ENCODE assay signal across 8 cellular contexts in genomic region chr1:154405762-154406571, GRCh38. TPM values are rescaled to one million over a fixed set of nuclear protein-coding genes. Genes with fewer than 3 reads are reported as not detected.
DNase-seq lines count a peak whose midpoint lies in the region; ATAC-seq and TF ChIP-seq lines count a peak whose summit lies in the region.

No MANE protein-coding gene starts in this region.

- H3K27me3 ChIP-seq in SJCRH30 (peaks cover 11% of the 10 kb centered on the region; the same call in 1 of the 2 replicates), adrenal gland (no peaks in the 10 kb centered on the region), right atrium auricular region (no peaks in the 10 kb centered on the region), prostate gland (replicated peaks; ENCODE audit: insufficient read depth) (no peaks in the 10 kb centered on the region)

- H3K9me3 ChIP-seq in SJCRH30 (replicated peaks) (no peaks in the 10 kb centered on the region), adrenal gland (replicated peaks in 1 of 3) (no peaks in the 10 kb centered on the region), right atrium auricular region (no peaks in the 10 kb centered on the region), prostate gland (no peaks in the 10 kb centered on the region)

- TF ChIP-seq POLR2A in adrenal gland (IDR thresholded peaks at IDR 0.05) (peak; percentile 33 to 83), prostate gland (IDR thresholded peaks at IDR 0.05) (peak; percentile 37)

- intact Hi-C loops in adrenal gland (cut with DNase I) (loop anchor here in 1 of 2 donors (10.0 kb wide), 1 partner anchor 69 kb away; no protein-coding TSS in a partner anchor), prostate gland (cut with DNase I) (loop anchor here (2.0 to 10.0 kb wide), 3 partner anchors 51 to 149 kb away; partner anchors contain the start of gene UBE2Q1)

- H3K27ac ChIP-seq in SJCRH30 (no peak overlapping the region), adrenal gland (peak overlapping the region; percentile 92 to 99 (median 95)), right atrium auricular region (peak overlapping the region; percentile 96 to 99), prostate gland (peak overlapping the region; percentile 97 to 98)

- WGBS in adrenal gland, 4 donors: 0 to 5% (median 2%) methylated on average over 8 to 39 of the region's 39 CpGs
- 3% methylated on average over 32 of the region's 39 CpGs for WGBS in prostate gland

- peaks cover 16% of the 10 kb centered on the region for H3K4me1 ChIP-seq in SJCRH30
- peaks cover 24 to 38% of the 10 kb centered on the region in 2 donors for H3K4me1 ChIP-seq in adrenal gland (replicated peaks in 1 of 2)
- peaks cover 0 to 51% of the 10 kb centered on the region in 2 donors for H3K4me1 ChIP-seq in right atrium auricular region
- no peaks in the 10 kb centered on the region for H3K4me1 ChIP-seq in prostate gland (replicated peaks)

- H3K36me3 ChIP-seq in SJCRH30 (no peaks in the 10 kb centered on the region), adrenal gland (replicated peaks in 1 of 2) (no peaks in the 10 kb centered on the region), right atrium auricular region (no peaks in the 10 kb centered on the region), prostate gland (no peaks in the 10 kb centered on the region)

- DNase-seq in GDM1 (lab: John Stamatoyannopoulos, UW) (peak; percentile 27), SJCRH30 (peak; percentile 34 to 44), adrenal gland (peak; percentile 90 to 96 (median 95)), right atrium auricular region (ENCODE audit: low spot score) (peak; percentile 95), prostate gland (ENCODE audit: low spot score) (peak; percentile 77)

- TF ChIP-seq CTCF in adrenal gland (IDR thresholded peaks at IDR 0.05) (peak in 5 of 6 experiments; percentile 19 to 51 (median 37)), right atrium auricular region (IDR thresholded peaks at IDR 0.05) (peak; percentile 15 to 47), prostate gland (IDR thresholded peaks at IDR 0.05) (peak in 2 of 4 experiments; percentile 48 to 58)

- H3K4me3 ChIP-seq in SJCRH30: peak overlapping the region; percentile 40
- peak overlapping the region; percentile 21 to 80 (median 68) for H3K4me3 ChIP-seq in adrenal gland
- H3K4me3 ChIP-seq in right atrium auricular region: peak overlapping the region; percentile 74 to 77
- H3K4me3 ChIP-seq in prostate gland: peak overlapping the region; percentile 66 to 84

- ATAC-seq in HG02588 (IDR thresholded peaks at IDR 0.05; ENCODE audit: unreplicated experiment) (peak; percentile 3), HG02938 (IDR thresholded peaks at IDR 0.05; ENCODE audit: unreplicated experiment) (no peak), GM18867 (IDR thresholded peaks at IDR 0.05; ENCODE audit: unreplicated experiment) (no peak)

RNA-seq across cellular contexts. Expression of gene IL6R, which starts 0.8 kb away (rescaled TPM):
- total RNA-seq in SJCRH30 (2014; rRNA removed; shearing (Covaris generic)): 0.53 and 1.1 TPM in 2 replicates
- total RNA-seq in adrenal gland (10 to 100 TPM; 10.8 to 43.0 (median 25.1) TPM), right atrium auricular region (10 to 100 TPM; 11.8 to 21.8 TPM), prostate gland (10 to 100 TPM; 70.1 to 80.7 TPM)
- 1 to 10 TPM; 4.4 to 5.4 (median 5.3) TPM for polyA plus RNA-seq in adrenal gland

Comparison
In these comparisons a context has a peak if more than half of its experiments do, and no peak if none do; other contexts are left out.
1. DNase-seq: peak in every context shown above with its lines; median percentile 95 in adrenal gland; 95 in right atrium auricular region; 77 in prostate gland; 39 in SJCRH30; 27 in GDM1.